1 cellular context compared by ENCODE assay signal in the genomic region with DNA sequence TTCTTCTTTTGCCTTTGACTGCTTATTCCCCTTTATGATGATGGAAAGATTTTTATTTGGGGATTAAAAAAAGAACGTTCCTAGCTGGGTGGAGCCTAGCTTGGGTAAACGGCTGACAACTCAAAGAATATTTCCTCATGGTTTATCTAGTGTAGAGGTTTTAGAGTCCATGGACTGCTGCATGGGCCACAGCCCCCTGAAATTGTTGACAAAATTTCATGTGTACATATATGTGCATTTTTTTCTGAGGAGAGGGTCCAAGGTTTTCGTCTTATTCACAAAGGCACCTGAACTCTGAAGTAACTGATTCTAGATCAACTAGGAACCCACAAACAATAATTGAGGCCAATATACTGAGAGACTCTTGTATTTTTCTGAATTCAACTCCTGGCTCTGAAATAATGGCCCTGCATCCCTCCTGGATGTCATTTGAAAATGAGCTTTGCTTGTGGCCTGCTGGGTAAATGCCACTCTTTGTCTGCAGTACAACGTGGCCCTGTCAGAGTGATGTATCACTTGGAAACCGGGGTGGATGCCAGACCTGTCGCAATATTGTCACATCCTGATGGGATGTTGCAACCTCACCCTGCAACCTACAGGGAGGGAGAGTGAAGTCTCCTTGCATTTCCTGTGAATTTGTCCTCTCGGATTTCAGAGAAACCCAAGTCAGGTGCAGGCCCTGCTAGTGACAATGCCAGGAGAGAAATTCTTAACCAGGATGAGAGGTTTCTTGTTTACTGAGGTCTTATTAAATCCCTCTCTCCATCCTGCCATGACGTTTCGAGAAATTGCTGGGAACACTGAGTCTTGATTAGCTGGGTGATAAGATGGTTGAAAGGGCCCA.
TF ChIP-seq lines count a peak whose summit lies in the region.

No MANE protein-coding gene starts in this region.

TF ChIP-seq in HepG2, 621 proteins besides CTCF, POLR2A, EP300 and RAD21 (continued from another document):
- TF ChIP-seq, protein P1, sequence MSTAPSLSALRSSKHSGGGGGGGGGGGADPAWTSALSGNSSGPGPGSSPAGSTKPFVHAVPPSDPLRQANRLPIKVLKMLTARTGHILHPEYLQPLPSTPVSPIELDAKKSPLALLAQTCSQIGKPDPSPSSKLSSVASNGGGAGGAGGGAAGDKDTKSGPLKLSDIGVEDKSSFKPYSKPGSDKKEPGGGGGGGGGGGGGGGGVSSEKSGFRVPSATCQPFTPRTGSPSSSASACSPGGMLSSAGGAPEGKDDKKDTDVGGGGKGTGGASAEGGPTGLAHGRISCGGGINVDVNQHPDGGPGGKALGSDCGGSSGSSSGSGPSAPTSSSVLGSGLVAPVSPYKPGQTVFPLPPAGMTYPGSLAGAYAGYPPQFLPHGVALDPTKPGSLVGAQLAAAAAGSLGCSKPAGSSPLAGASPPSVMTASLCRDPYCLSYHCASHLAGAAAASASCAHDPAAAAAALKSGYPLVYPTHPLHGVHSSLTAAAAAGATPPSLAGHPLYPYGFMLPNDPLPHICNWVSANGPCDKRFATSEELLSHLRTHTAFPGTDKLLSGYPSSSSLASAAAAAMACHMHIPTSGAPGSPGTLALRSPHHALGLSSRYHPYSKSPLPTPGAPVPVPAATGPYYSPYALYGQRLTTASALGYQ (CRISPR knock-in tag; IDR thresholded peaks at IDR 0.05), result peak; percentile 71
- TF ChIP-seq KAT8 (CRISPR knock-in tag; IDR thresholded peaks at IDR 0.05), result peak; percentile 83
- TF ChIP-seq PCBP2 (optimal IDR thresholded peaks at IDR 0.05; ENCODE audit: low read depth, low read length, poor library complexity, severe bottlenecking), result no peak
- TF ChIP-seq, protein P2, sequence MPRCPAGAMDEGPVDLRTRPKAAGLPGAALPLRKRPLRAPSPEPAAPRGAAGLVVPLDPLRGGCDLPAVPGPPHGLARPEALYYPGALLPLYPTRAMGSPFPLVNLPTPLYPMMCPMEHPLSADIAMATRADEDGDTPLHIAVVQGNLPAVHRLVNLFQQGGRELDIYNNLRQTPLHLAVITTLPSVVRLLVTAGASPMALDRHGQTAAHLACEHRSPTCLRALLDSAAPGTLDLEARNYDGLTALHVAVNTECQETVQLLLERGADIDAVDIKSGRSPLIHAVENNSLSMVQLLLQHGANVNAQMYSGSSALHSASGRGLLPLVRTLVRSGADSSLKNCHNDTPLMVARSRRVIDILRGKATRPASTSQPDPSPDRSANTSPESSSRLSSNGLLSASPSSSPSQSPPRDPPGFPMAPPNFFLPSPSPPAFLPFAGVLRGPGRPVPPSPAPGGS (CRISPR knock-in tag; IDR thresholded peaks at IDR 0.05), result no peak
- peak; percentile 62; the same call in 1 of the 2 replicates for TF ChIP-seq ATF7 (IDR thresholded peaks at IDR 0.05)
- peak; percentile 87 for TF ChIP-seq ATF7 (CRISPR knock-in tag; IDR thresholded peaks at IDR 0.05)
- TF ChIP-seq, protein P3, sequence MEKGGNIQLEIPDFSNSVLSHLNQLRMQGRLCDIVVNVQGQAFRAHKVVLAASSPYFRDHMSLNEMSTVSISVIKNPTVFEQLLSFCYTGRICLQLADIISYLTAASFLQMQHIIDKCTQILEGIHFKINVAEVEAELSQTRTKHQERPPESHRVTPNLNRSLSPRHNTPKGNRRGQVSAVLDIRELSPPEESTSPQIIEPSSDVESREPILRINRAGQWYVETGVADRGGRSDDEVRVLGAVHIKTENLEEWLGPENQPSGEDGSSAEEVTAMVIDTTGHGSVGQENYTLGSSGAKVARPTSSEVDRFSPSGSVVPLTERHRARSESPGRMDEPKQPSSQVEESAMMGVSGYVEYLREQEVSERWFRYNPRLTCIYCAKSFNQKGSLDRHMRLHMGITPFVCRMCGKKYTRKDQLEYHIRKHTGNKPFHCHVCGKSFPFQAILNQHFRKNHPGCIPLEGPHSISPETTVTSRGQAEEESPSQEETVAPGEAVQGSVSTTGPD (CRISPR knock-in tag; IDR thresholded peaks at IDR 0.05), result no peak
- TF ChIP-seq RXRB (CRISPR knock-in tag; IDR thresholded peaks at IDR 0.05; ENCODE audit: borderline replicate concordance), result peak; percentile 91
- TF ChIP-seq, protein P4, sequence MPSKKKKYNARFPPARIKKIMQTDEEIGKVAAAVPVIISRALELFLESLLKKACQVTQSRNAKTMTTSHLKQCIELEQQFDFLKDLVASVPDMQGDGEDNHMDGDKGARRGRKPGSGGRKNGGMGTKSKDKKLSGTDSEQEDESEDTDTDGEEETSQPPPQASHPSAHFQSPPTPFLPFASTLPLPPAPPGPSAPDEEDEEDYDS (CRISPR knock-in tag; IDR thresholded peaks at IDR 0.05), result no peak; the same call in 1 of the 2 replicates
- TF ChIP-seq NKX3-1 (CRISPR knock-in tag; IDR thresholded peaks at IDR 0.05), result peak; percentile 80
- TF ChIP-seq, protein P5, sequence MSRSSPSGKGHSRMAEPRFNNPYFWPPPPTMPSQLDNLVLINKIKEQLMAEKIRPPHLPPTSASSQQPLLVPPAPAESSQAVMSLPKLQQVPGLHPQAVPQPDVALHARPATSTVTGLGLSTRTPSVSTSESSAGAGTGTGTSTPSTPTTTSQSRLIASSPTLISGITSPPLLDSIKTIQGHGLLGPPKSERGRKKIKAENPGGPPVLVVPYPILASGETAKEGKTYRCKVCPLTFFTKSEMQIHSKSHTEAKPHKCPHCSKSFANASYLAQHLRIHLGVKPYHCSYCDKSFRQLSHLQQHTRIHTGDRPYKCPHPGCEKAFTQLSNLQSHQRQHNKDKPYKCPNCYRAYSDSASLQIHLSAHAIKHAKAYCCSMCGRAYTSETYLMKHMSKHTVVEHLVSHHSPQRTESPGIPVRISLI (CRISPR knock-in tag; IDR thresholded peaks at IDR 0.05; ENCODE audit: borderline replicate concordance), result peak; percentile 70; the same call in 1 of the 2 replicates
- TF ChIP-seq, protein P6, sequence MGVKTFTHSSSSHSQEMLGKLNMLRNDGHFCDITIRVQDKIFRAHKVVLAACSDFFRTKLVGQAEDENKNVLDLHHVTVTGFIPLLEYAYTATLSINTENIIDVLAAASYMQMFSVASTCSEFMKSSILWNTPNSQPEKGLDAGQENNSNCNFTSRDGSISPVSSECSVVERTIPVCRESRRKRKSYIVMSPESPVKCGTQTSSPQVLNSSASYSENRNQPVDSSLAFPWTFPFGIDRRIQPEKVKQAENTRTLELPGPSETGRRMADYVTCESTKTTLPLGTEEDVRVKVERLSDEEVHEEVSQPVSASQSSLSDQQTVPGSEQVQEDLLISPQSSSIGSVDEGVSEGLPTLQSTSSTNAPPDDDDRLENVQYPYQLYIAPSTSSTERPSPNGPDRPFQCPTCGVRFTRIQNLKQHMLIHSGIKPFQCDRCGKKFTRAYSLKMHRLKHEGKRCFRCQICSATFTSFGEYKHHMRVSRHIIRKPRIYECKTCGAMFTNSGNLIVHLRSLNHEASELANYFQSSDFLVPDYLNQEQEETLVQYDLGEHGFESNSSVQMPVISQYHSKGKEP (CRISPR knock-in tag; IDR thresholded peaks at IDR 0.05), result no peak
- TF ChIP-seq NFE2 (CRISPR knock-in tag; IDR thresholded peaks at IDR 0.05), result no peak
- TF ChIP-seq, protein P7, sequence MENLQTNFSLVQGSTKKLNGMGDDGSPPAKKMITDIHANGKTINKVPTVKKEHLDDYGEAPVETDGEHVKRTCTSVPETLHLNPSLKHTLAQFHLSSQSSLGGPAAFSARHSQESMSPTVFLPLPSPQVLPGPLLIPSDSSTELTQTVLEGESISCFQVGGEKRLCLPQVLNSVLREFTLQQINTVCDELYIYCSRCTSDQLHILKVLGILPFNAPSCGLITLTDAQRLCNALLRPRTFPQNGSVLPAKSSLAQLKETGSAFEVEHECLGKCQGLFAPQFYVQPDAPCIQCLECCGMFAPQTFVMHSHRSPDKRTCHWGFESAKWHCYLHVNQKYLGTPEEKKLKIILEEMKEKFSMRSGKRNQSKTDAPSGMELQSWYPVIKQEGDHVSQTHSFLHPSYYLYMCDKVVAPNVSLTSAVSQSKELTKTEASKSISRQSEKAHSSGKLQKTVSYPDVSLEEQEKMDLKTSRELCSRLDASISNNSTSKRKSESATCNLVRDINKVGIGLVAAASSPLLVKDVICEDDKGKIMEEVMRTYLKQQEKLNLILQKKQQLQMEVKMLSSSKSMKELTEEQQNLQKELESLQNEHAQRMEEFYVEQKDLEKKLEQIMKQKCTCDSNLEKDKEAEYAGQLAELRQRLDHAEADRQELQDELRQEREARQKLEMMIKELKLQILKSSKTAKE (CRISPR knock-in tag; IDR thresholded peaks at IDR 0.05; ENCODE audit: borderline replicate concordance), result peak; percentile 69; the same call in 1 of the 2 replicates
- peak; percentile 44; the same call in 1 of the 2 replicates for TF ChIP-seq ZBTB8A (CRISPR knock-in tag; IDR thresholded peaks at IDR 0.05; ENCODE audit: borderline replicate concordance, low read depth)
- no peak for TF ChIP-seq ZNF17 (CRISPR knock-in tag; IDR thresholded peaks at IDR 0.05)
- TF ChIP-seq SOX13 (IDR thresholded peaks at IDR 0.05), result peak; percentile 96
- TF ChIP-seq SOX13 (CRISPR knock-in tag; conservative IDR thresholded peaks at IDR 0.05 in 1 of 2, IDR thresholded peaks at IDR 0.05 in 1 of 2), result peak in 1 of 2 experiments; percentile 97; a peak in 2 of 4 replicates
- no peak for TF ChIP-seq ZNF572 (CRISPR knock-in tag; IDR thresholded peaks at IDR 0.05)
- no peak for TF ChIP-seq ZNF781 (CRISPR knock-in tag; IDR thresholded peaks at IDR 0.05; ENCODE audit: borderline replicate concordance, not compliant biosample characterization)
- peak; percentile 87 for TF ChIP-seq SMAD3 (CRISPR knock-in tag; IDR thresholded peaks at IDR 0.05)
- no peak for TF ChIP-seq EED (CRISPR knock-in tag; IDR thresholded peaks at IDR 0.05)
- peak; percentile 35; the same call in 1 of the 2 replicates for TF ChIP-seq FOXK2 (IDR thresholded peaks at IDR 0.05)
- TF ChIP-seq HMG20B (CRISPR knock-in tag; conservative IDR thresholded peaks at IDR 0.05), result peak; percentile 92; the same call in 1 of the 2 replicates
- peak; percentile 84 for TF ChIP-seq ZFX (CRISPR knock-in tag; IDR thresholded peaks at IDR 0.05; ENCODE audit: low read depth)
- no peak for TF ChIP-seq ZNF382 (CRISPR knock-in tag; IDR thresholded peaks at IDR 0.05; ENCODE audit: borderline replicate concordance)
- TF ChIP-seq SIX1 (CRISPR knock-in tag; IDR thresholded peaks at IDR 0.05; ENCODE audit: borderline replicate concordance), result peak; percentile 94
- TF ChIP-seq TBL1XR1 (IDR thresholded peaks at IDR 0.05; ENCODE audit: borderline replicate concordance, low read length, partially characterized antibody), result peak; percentile 93
- no peak for TF ChIP-seq ZKSCAN8 (CRISPR knock-in tag; IDR thresholded peaks at IDR 0.05; ENCODE audit: borderline replicate concordance)
- TF ChIP-seq, protein P8, sequence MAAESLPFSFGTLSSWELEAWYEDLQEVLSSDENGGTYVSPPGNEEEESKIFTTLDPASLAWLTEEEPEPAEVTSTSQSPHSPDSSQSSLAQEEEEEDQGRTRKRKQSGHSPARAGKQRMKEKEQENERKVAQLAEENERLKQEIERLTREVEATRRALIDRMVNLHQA (CRISPR knock-in tag; IDR thresholded peaks at IDR 0.05), result peak; percentile 75; the same call in 1 of the 2 replicates
- peak; percentile 69 for TF ChIP-seq ZNF121 (CRISPR knock-in tag; IDR thresholded peaks at IDR 0.05)
- peak; percentile 94 for TF ChIP-seq HDAC1 (CRISPR knock-in tag; IDR thresholded peaks at IDR 0.05)
- 0 out of 2 replicates have a peak, but pooled peaks have one; percentile 12 for TF ChIP-seq MEF2D (CRISPR knock-in tag; IDR thresholded peaks at IDR 0.05)
- TF ChIP-seq ZNF207 (IDR thresholded peaks at IDR 0.05; ENCODE audit: borderline replicate concordance), result no peak
- peak; percentile 85 for TF ChIP-seq CREM (IDR thresholded peaks at IDR 0.05)
- no peak for TF ChIP-seq CREM (CRISPR knock-in tag; IDR thresholded peaks at IDR 0.05)
- no peak for TF ChIP-seq ZNF446 (CRISPR knock-in tag; IDR thresholded peaks at IDR 0.05)
- TF ChIP-seq, protein P9, sequence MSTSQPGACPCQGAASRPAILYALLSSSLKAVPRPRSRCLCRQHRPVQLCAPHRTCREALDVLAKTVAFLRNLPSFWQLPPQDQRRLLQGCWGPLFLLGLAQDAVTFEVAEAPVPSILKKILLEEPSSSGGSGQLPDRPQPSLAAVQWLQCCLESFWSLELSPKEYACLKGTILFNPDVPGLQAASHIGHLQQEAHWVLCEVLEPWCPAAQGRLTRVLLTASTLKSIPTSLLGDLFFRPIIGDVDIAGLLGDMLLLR (CRISPR knock-in tag; IDR thresholded peaks at IDR 0.05), result no peak
- no peak for TF ChIP-seq KLF13 (CRISPR knock-in tag; IDR thresholded peaks at IDR 0.05)
- TF ChIP-seq ZNF891 (CRISPR knock-in tag; IDR thresholded peaks at IDR 0.05), result no peak; the same call in 1 of the 2 replicates
